In genomic region chr3:112744068-112744467, GRCh38 we compare ENCODE assay signal across 20 cellular contexts.
DNase-seq lines count a peak whose midpoint lies in the region; ATAC-seq and TF ChIP-seq lines count a peak whose summit lies in the region.
"Had no signal": no experiment of that assay in that cellular context is flagged by ENCODE, and none has a peak within 500 bp of the region (broad histone marks: within the 10 kb centered on the region; RNA-seq: fewer than 3 reads in every experiment).

No MANE protein-coding gene starts in this region.

- no peaks in the 10 kb centered on the region for H4K20me1 ChIP-seq in IMR-90 (ENCODE audit: insufficient read depth, low read length)
- H4K20me1 ChIP-seq: BLaER1 had no signal

- H3K36me3 ChIP-seq in IMR-90 (ENCODE audit: control insufficient read depth, insufficient read depth, low read length): no peaks in the 10 kb centered on the region
- H3K36me3 ChIP-seq in heart left ventricle: no peaks in the 10 kb centered on the region
- no peaks in the 10 kb centered on the region for H3K36me3 ChIP-seq in Caco-2 (ENCODE audit: control insufficient read depth, insufficient read depth, low read length)
- H3K36me3 ChIP-seq: BLaER1 had no signal

- H3K79me1 ChIP-seq in IMR-90 (ENCODE audit: low read depth in 1 of 2, low read length in 2 of 2): no peaks in the 10 kb centered on the region

- peaks cover 2% of the 10 kb centered on the region; the same call in 1 of the 2 replicates for H3K4me1 ChIP-seq in IMR-90 (ENCODE audit: control insufficient read depth, insufficient read depth, low read length)
- peaks cover 0 to 30% (median 13%) of the 10 kb centered on the region in 12 donors for H3K4me1 ChIP-seq in heart left ventricle
- H3K4me1 ChIP-seq in Caco-2: peaks cover 4% of the 10 kb centered on the region; the same call in 1 of the 2 replicates

- TF ChIP-seq CTCF in IMR-90 (conservative IDR thresholded peaks at IDR 0.05; ENCODE audit: low read depth, low read length): no peak
- no peak for TF ChIP-seq CTCF in heart left ventricle (IDR thresholded peaks at IDR 0.05)
- no peak for TF ChIP-seq CTCF in nephron (IDR thresholded peaks at IDR 0.05; ENCODE audit: unreplicated experiment in 3 of 3)
- no peak for TF ChIP-seq CTCF in Caco-2 (IDR thresholded peaks at IDR 0.05; ENCODE audit: insufficient read depth in 1 of 2, low read depth in 1 of 2, low read length in 1 of 2, severe bottlenecking in 1 of 2, unreplicated experiment in 1 of 2)

- peaks cover 60% of the 10 kb centered on the region for H3K4me1 Mint-ChIP-seq in T-helper 1 cell treated with Interleukin-12 subunit alpha and Interleukin-12 subunit beta and Interleukin-4 antibody, amounts not matched to agents 30 μg/mL and 1 μg/mL, for 36 hours (ENCODE audit: low read depth)
- H3K4me1 Mint-ChIP-seq in nephron (peaks cover 30% of the 10 kb centered on the region), Caco-2 (ENCODE audit: low read depth, unreplicated experiment) (peaks cover 11% of the 10 kb centered on the region)

- no peak overlapping the region for H2AK9ac ChIP-seq in IMR-90 (replicated peaks; ENCODE audit: low read depth, low read length, poor library complexity)

- POLR2A ChIA-PET in IMR-90 (lab: Charles Lee; ENCODE audit: unreplicated experiment) (no interaction called here), Caco-2 (lab: Charles Lee) (no interaction called here)

- intact Hi-C loops in IMR-90 (cut with micrococcal nuclease) (no loop called here), heart left ventricle (cut with DNase I) (loop anchor here in 1 of 10 donors (10.0 kb wide), 2 partner anchors 61 to 99 kb away; partner anchors contain the start of gene CCDC80), Caco-2 (cut with micrococcal nuclease; ENCODE audit: unreplicated experiment) (no loop called here)

- H2BK5ac ChIP-seq in IMR-90 (ENCODE audit: low read depth, low read length, poor library complexity, severe bottlenecking): no peak overlapping the region

- no peak overlapping the region; the same call in 1 of the 2 replicates for H3K14ac ChIP-seq in IMR-90 (replicated peaks; ENCODE audit: low read depth, low read length)

- H3K27ac ChIP-seq in IMR-90 (ENCODE audit: insufficient read depth, low read length): no peak overlapping the region
- peak overlapping the region in 6 of 12 donors; percentile 6 to 71 (median 45) for H3K27ac ChIP-seq in heart left ventricle
- H3K27ac ChIP-seq: 22Rv1, BLaER1 had no signal

- no peak overlapping the region for H3K4me2 ChIP-seq in IMR-90 (ENCODE audit: low read depth, low read length)
- H3K4me2 ChIP-seq: BLaER1, SK-N-SH had no signal

- CTCF ChIA-PET in IMR-90 (lab: Yijun Ruan, JAX): no interaction called here
- CTCF ChIA-PET in Caco-2 (lab: Charles Lee): no interaction called here

- no peak overlapping the region for H3K56ac ChIP-seq in IMR-90 (ENCODE audit: extremely low read depth, insufficient read depth, low read length)

- dilution Hi-C loops in IMR-90 (cut with HindIII; ENCODE audit: low sequenced_read_pairs, unreplicated experiment): no loop called here

- DNase-seq in T-helper 1 cell (no peak), IMR-90 (no peak), heart left ventricle (no peak), NCI-H187 (lab: John Stamatoyannopoulos, UW) (no peak), Caco-2 (no peak), SHP77 (lab: John Stamatoyannopoulos, UW) (no peak)
- DNase-seq: CD4-positive, CD25-positive, alpha-beta regulatory T cell; Kasumi-1; NCI-H2029 treated with DMSO at 0.1 percent for 48 hours; NCI-H446 treated with DMSO at 0.1 percent for 48 hours; NCI-H526; NCI-H82; SIG-M5; SK-N-SH had no signal

- no peak overlapping the region for H3K18ac ChIP-seq in IMR-90 (ENCODE audit: low read depth, low read length)

- H3K9me3 ChIP-seq in IMR-90 (ENCODE audit: control insufficient read depth, insufficient read depth, low read length) (no peaks in the 10 kb centered on the region), heart left ventricle (no peaks in the 10 kb centered on the region), Caco-2 (no peaks in the 10 kb centered on the region)
- H3K9me3 ChIP-seq: BLaER1, SK-N-SH had no signal

- no peak overlapping the region for H3K9ac ChIP-seq in IMR-90 (ENCODE audit: low read depth, low read length)
- H3K9ac ChIP-seq: BLaER1, SK-N-SH had no signal

- H3K9me3 Mint-ChIP-seq in T-helper 1 cell treated with Interleukin-12 subunit alpha and Interleukin-12 subunit beta and Interleukin-4 antibody, amounts not matched to agents 30 μg/mL and 1 μg/mL, for 36 hours: peaks cover 4% of the 10 kb centered on the region
- H3K9me3 Mint-ChIP-seq in nephron (peaks cover 3% of the 10 kb centered on the region), Caco-2 (ENCODE audit: unreplicated experiment) (no peaks in the 10 kb centered on the region)

- peak overlapping the region; percentile 33 for H2AK5ac ChIP-seq in IMR-90 (ENCODE audit: low read depth, low read length)

- WGBS in IMR-90 (ENCODE audit: extremely low coverage in 2 of 2, insufficient read length in 1 of 2), 2 experiments: no CpG with 5 or more reads among the region's 1 CpG
- 38 to 50% (median 43%) methylated on average over 1 of the region's 1 CpG for WGBS in heart left ventricle, 4 donors

- H3K23ac ChIP-seq in IMR-90 (ENCODE audit: low read depth, low read length): no peak overlapping the region

- H2BK120ac ChIP-seq in IMR-90 (ENCODE audit: low read depth, low read length): peak overlapping the region; percentile 34; the same call in 1 of the 2 replicates

- no peak overlapping the region for H2BK15ac ChIP-seq in IMR-90 (ENCODE audit: low read depth, low read length)

- H4K91ac ChIP-seq in IMR-90 (ENCODE audit: insufficient read depth, low read depth, low read length): no peak overlapping the region

- no peaks in the 10 kb centered on the region for H3K9me1 ChIP-seq in IMR-90 (ENCODE audit: insufficient read depth, low read length)

- no peak overlapping the region for H3K4me3 Mint-ChIP-seq in T-helper 1 cell treated with Interleukin-12 subunit alpha and Interleukin-12 subunit beta and Interleukin-4 antibody, amounts not matched to agents 30 μg/mL and 1 μg/mL, for 36 hours
- no peak overlapping the region for H3K4me3 Mint-ChIP-seq in nephron
- no peak overlapping the region for H3K4me3 Mint-ChIP-seq in Caco-2 (ENCODE audit: unreplicated experiment)

- H3K27me3 ChIP-seq in IMR-90 (ENCODE audit: control insufficient read depth, insufficient read depth, low read length): no peaks in the 10 kb centered on the region
- H3K27me3 ChIP-seq in heart left ventricle: no peaks in the 10 kb centered on the region
- H3K27me3 ChIP-seq in Caco-2 (replicated peaks; ENCODE audit: control insufficient read depth, insufficient read depth, low read length): no peaks in the 10 kb centered on the region
- H3K27me3 ChIP-seq: BLaER1 had no signal

- no TSS peak for BruUV-seq in IMR-90 (replicated peaks; lab: Mats Ljungman, UMichigan)
- BruUV-seq in Caco-2 (replicated peaks; lab: Mats Ljungman, UMichigan): no TSS peak

- in situ Hi-C loops in IMR-90 (cut with MboI; ENCODE audit: low sequenced_read_pairs): no loop called here

- no peak overlapping the region for H4K5ac ChIP-seq in IMR-90 (ENCODE audit: low read depth, low read length)

- ATAC-seq in IMR-90 (ENCODE audit: low read depth): no peak
- ATAC-seq in heart left ventricle: peak; percentile 36 to 74 (median 56)
- ATAC-seq: HepG2, K562 had no signal

- TF ChIP-seq RAD21 in IMR-90 (IDR thresholded peaks at IDR 0.05; ENCODE audit: low read length): no peak

- H3K36me3 Mint-ChIP-seq in T-helper 1 cell treated with Interleukin-12 subunit alpha and Interleukin-12 subunit beta and Interleukin-4 antibody, amounts not matched to agents 30 μg/mL and 1 μg/mL, for 36 hours (ENCODE audit: low read depth): peaks cover 9% of the 10 kb centered on the region
- peaks cover 6% of the 10 kb centered on the region for H3K36me3 Mint-ChIP-seq in nephron (ENCODE audit: low read depth)
- H3K36me3 Mint-ChIP-seq in Caco-2 (ENCODE audit: insufficient read depth, unreplicated experiment): no peaks in the 10 kb centered on the region
- H3K36me3 Mint-ChIP-seq: CD4-positive, CD25-positive, alpha-beta regulatory T cell had no signal

- no peak overlapping the region for H4K8ac ChIP-seq in IMR-90 (ENCODE audit: low read depth in 2 of 2, low read length in 2 of 2)

- no peaks in the 10 kb centered on the region for H3K27me3 Mint-ChIP-seq in T-helper 1 cell treated with Interleukin-12 subunit alpha and Interleukin-12 subunit beta and Interleukin-4 antibody, amounts not matched to agents 30 μg/mL and 1 μg/mL, for 36 hours (ENCODE audit: low read depth)
- H3K27me3 Mint-ChIP-seq in nephron (ENCODE audit: low read depth): no peaks in the 10 kb centered on the region
- no peaks in the 10 kb centered on the region for H3K27me3 Mint-ChIP-seq in Caco-2 (ENCODE audit: insufficient read depth, unreplicated experiment)
- H3K27me3 Mint-ChIP-seq: CD4-positive, CD25-positive, alpha-beta regulatory T cell had no signal

- TF ChIP-seq POLR2A in IMR-90 (IDR thresholded peaks at IDR 0.05; ENCODE audit: low read depth, low read length): no peak
- no peak for TF ChIP-seq POLR2A in heart left ventricle (IDR thresholded peaks at IDR 0.05)

- H2BK20ac ChIP-seq in IMR-90 (ENCODE audit: low read depth, low read length): peak overlapping the region; percentile 31; the same call in 1 of the 2 replicates

- H2AFZ ChIP-seq in IMR-90 (replicated peaks; ENCODE audit: low read length, poor library complexity): no peak overlapping the region

- H3K4me3 ChIP-seq in IMR-90 (ENCODE audit: insufficient read depth, low read depth, low read length) (no peak overlapping the region), heart left ventricle (no peak overlapping the region), Caco-2 (ENCODE audit: low read depth, low read length) (no peak overlapping the region)
- H3K4me3 ChIP-seq: BLaER1, K562 had no signal

- H3K4ac ChIP-seq in IMR-90 (ENCODE audit: low read depth, low read length): no peak overlapping the region

- peak overlapping the region; percentile 10 for H3K27ac Mint-ChIP-seq in T-helper 1 cell treated with Interleukin-12 subunit alpha and Interleukin-12 subunit beta and Interleukin-4 antibody, amounts not matched to agents 30 μg/mL and 1 μg/mL, for 36 hours
- H3K27ac Mint-ChIP-seq in nephron (peak overlapping the region in 2 of 3 experiments; percentile 41 to 50), Caco-2 (ENCODE audit: unreplicated experiment) (no peak overlapping the region)

TF ChIP-seq in IMR-90, 13 proteins besides CTCF, POLR2A, EP300 and RAD21 (continues in another document):
- TF ChIP-seq RFX5 (IDR thresholded peaks at IDR 0.05; ENCODE audit: low read depth, low read length): no peak
- TF ChIP-seq RCOR1 (IDR thresholded peaks at IDR 0.05; ENCODE audit: insufficient replicate concordance, low read length): no peak
- TF ChIP-seq FOS (IDR thresholded peaks at IDR 0.05; ENCODE audit: low read depth, low read length): no peak
- no peak for TF ChIP-seq NFE2L2 (IDR thresholded peaks at IDR 0.05; ENCODE audit: low read depth, low read length)
- no peak for TF ChIP-seq MAFK (IDR thresholded peaks at IDR 0.05; ENCODE audit: low read depth, low read length)
- no peak for TF ChIP-seq BHLHE40 (IDR thresholded peaks at IDR 0.05; ENCODE audit: low read depth, low read length)
- no peak for TF ChIP-seq CHD1 (IDR thresholded peaks at IDR 0.05; ENCODE audit: low read depth, low read length)
- TF ChIP-seq MAZ (IDR thresholded peaks at IDR 0.05; ENCODE audit: borderline replicate concordance, low read depth, low read length): no peak
- no peak for TF ChIP-seq SMC3 (IDR thresholded peaks at IDR 0.05; ENCODE audit: low read depth, low read length)
